ENCODE assay signal across 18 cellular contexts in genomic region chr5:14501353-14502162, GRCh38.
DNase-seq lines count a peak whose midpoint lies in the region; ATAC-seq and TF ChIP-seq lines count a peak whose summit lies in the region.
"Had no signal": no experiment of that assay in that cellular context is flagged by ENCODE, and none has a peak within 500 bp of the region (broad histone marks: within the 10 kb centered on the region; RNA-seq: fewer than 3 reads in every experiment).

No MANE protein-coding gene starts in this region.

- no peaks in the 10 kb centered on the region for H3K4me1 Mint-ChIP-seq in stimulated activated naive B cell treated with anti-CD40 and anti-IgM and Interleukin-4, amounts not matched to agents 10 μg/mL and 1 μg/mL and 100 μg/mL, for 72 hours
- H3K4me1 Mint-ChIP-seq: stimulated activated memory B cell treated with anti-CD40 and anti-IgM and Interleukin-4, amounts not matched to agents 10 μg/mL and 1 μg/mL and 100 μg/mL, for 72 hours had no signal

- TF ChIP-seq POLR2A in suprapubic skin (IDR thresholded peaks at IDR 0.05): no peak

- no peak for TF ChIP-seq EP300 in suprapubic skin (IDR thresholded peaks at IDR 0.05)

- H3K27ac Mint-ChIP-seq in stimulated activated naive B cell treated with anti-CD40 and anti-IgM and Interleukin-4, amounts not matched to agents 10 μg/mL and 1 μg/mL and 100 μg/mL, for 72 hours: peak overlapping the region; percentile 60
- H3K27ac Mint-ChIP-seq: activated CD8-positive, alpha-beta T cell treated with anti-CD3 and anti-CD28 coated beads, Interleukin-2, amount 10 ng/mL, durations not matched to agents 7 days and 5 days; stimulated activated memory B cell treated with anti-CD40 and anti-IgM and Interleukin-4, amounts not matched to agents 10 μg/mL and 1 μg/mL and 100 μg/mL, for 72 hours had no signal

- H3K27ac ChIP-seq in dorsolateral prefrontal cortex (peak overlapping the region in 34 of 59 donors; percentile 0 to 70 (median 38)), substantia nigra (ENCODE audit: low read depth, low read length, poor library complexity, severe bottlenecking) (no peak overlapping the region), suprapubic skin (no peak overlapping the region)
- H3K27ac ChIP-seq: 22Rv1 had no signal

- no peaks in the 10 kb centered on the region for H3K4me1 ChIP-seq in suprapubic skin

- ATAC-seq in stimulated activated naive B cell treated with anti-CD40 and anti-IgM and Interleukin-4, amounts not matched to agents 10 μg/mL and 1 μg/mL and 100 μg/mL, for 72 hours (replicated peaks): no peak
- ATAC-seq: activated CD8-positive, alpha-beta T cell treated with anti-CD3 and anti-CD28 coated beads, Interleukin-2, amount 10 ng/mL, durations not matched to agents 7 days and 5 days; stimulated activated memory B cell treated with anti-CD40 and anti-IgM and Interleukin-4, amounts not matched to agents 10 μg/mL and 1 μg/mL and 100 μg/mL, for 72 hours had no signal

- TF ChIP-seq CTCF in dorsolateral prefrontal cortex (IDR thresholded peaks at IDR 0.05 in 54 of 56, conservative IDR thresholded peaks at IDR 0.05 in 2 of 56; ENCODE audit: low read depth in 1 of 56, partially characterized antibody in 56 of 56) (no peak), suprapubic skin (IDR thresholded peaks at IDR 0.05) (no peak)

- H3K27me3 ChIP-seq in dorsolateral prefrontal cortex (no peaks in the 10 kb centered on the region), suprapubic skin (no peaks in the 10 kb centered on the region)

- no peak overlapping the region for H3K4me3 ChIP-seq in dorsolateral prefrontal cortex
- H3K4me3 ChIP-seq in suprapubic skin: no peak overlapping the region

- H3K27me3 Mint-ChIP-seq in stimulated activated naive B cell treated with anti-CD40 and anti-IgM and Interleukin-4, amounts not matched to agents 10 μg/mL and 1 μg/mL and 100 μg/mL, for 72 hours: no peaks in the 10 kb centered on the region
- H3K27me3 Mint-ChIP-seq: CD4-positive, alpha-beta memory T cell; stimulated activated memory B cell treated with anti-CD40 and anti-IgM and Interleukin-4, amounts not matched to agents 10 μg/mL and 1 μg/mL and 100 μg/mL, for 72 hours had no signal

- intact Hi-C loops in dorsolateral prefrontal cortex (cut with DNase I): no loop called here

- 83% methylated on average over 16 of the region's 16 CpGs for WGBS in suprapubic skin

- no peaks in the 10 kb centered on the region for H3K9me3 Mint-ChIP-seq in stimulated activated naive B cell treated with anti-CD40 and anti-IgM and Interleukin-4, amounts not matched to agents 10 μg/mL and 1 μg/mL and 100 μg/mL, for 72 hours
- H3K9me3 Mint-ChIP-seq: CD4-positive, alpha-beta memory T cell; stimulated activated memory B cell treated with anti-CD40 and anti-IgM and Interleukin-4, amounts not matched to agents 10 μg/mL and 1 μg/mL and 100 μg/mL, for 72 hours had no signal

- no peak overlapping the region for H3K4me3 Mint-ChIP-seq in stimulated activated naive B cell treated with anti-CD40 and anti-IgM and Interleukin-4, amounts not matched to agents 10 μg/mL and 1 μg/mL and 100 μg/mL, for 72 hours
- H3K4me3 Mint-ChIP-seq: activated CD8-positive, alpha-beta T cell treated with anti-CD3 and anti-CD28 coated beads, Interleukin-2, amount 10 ng/mL, durations not matched to agents 7 days and 5 days; CD4-positive, alpha-beta memory T cell; stimulated activated memory B cell treated with anti-CD40 and anti-IgM and Interleukin-4, amounts not matched to agents 10 μg/mL and 1 μg/mL and 100 μg/mL, for 72 hours had no signal

- peaks cover 88% of the 10 kb centered on the region for H3K36me3 ChIP-seq in suprapubic skin

- H3K9me3 ChIP-seq in suprapubic skin: no peaks in the 10 kb centered on the region

- H3K36me3 Mint-ChIP-seq in stimulated activated naive B cell treated with anti-CD40 and anti-IgM and Interleukin-4, amounts not matched to agents 10 μg/mL and 1 μg/mL and 100 μg/mL, for 72 hours: peaks cover 39 to 60% of the 10 kb centered on the region in 2 donors
- H3K36me3 Mint-ChIP-seq: CD4-positive, alpha-beta memory T cell had no signal

- DNase-seq in NCI-H187 treated with DMSO at 0.1 percent for 48 hours (lab: John Stamatoyannopoulos, UW) (peak; percentile 33), NCI-H187 (lab: John Stamatoyannopoulos, UW) (no peak), NCI-H345 (lab: John Stamatoyannopoulos, UW) (peak; percentile 78), dorsolateral prefrontal cortex (peak in 1 of 10 donors; percentile 27), substantia nigra (lab: John Stamatoyannopoulos, UW) (no peak), activated gamma-delta T cell treated with Interleukin-2 at 50 U/mL for 16 hours (no peak), suprapubic skin (ENCODE audit: low spot score in 2 of 2) (no peak)
- DNase-seq in stimulated activated naive B cell treated with anti-CD40 and anti-IgM and Interleukin-4, amounts not matched to agents 10 μg/mL and 1 μg/mL and 100 μg/mL, for 72 hours: no peak
- DNase-seq: activated CD8-positive, alpha-beta T cell treated with anti-CD3 and anti-CD28 coated beads, Interleukin-2, amount 10 ng/mL, durations not matched to agents 7 days and 5 days; activated naive CD4-positive, alpha-beta T cell; CD4-positive, alpha-beta memory T cell; kidney; NCI-H1105; NK-92 treated with Interleukin-12 subunit alpha and Interleukin-12 subunit beta, amount 100 ng/mL, for 24 hours; SIG-M5; stimulated activated CD4-positive, alpha-beta T cell treated with anti-CD3 and anti-CD28 coated beads, Interleukin-4, amount 100 ng/mL, for 1 hour had no signal

Comparison
In these comparisons a context has a peak if more than half of its experiments do, and no peak if none do; other contexts are left out.
1. DNase-seq: peak in NCI-H187 treated with DMSO at 0.1 percent for 48 hours (single experiment) and NCI-H345 (single experiment); none in NCI-H187 (0 of 2), stimulated activated naive B cell treated with anti-CD40 and anti-IgM and Interleukin-4, amounts not matched to agents 10 μg/mL and 1 μg/mL and 100 μg/mL, for 72 hours (single experiment), substantia nigra (0 of 49), activated gamma-delta T cell treated with Interleukin-2 at 50 U/mL for 16 hours (single experiment) and suprapubic skin (0 of 2).
2. H3K27ac ChIP-seq: peak in dorsolateral prefrontal cortex (34 of 59); none in substantia nigra (single experiment) and suprapubic skin (single experiment).